In the genomic region with DNA sequence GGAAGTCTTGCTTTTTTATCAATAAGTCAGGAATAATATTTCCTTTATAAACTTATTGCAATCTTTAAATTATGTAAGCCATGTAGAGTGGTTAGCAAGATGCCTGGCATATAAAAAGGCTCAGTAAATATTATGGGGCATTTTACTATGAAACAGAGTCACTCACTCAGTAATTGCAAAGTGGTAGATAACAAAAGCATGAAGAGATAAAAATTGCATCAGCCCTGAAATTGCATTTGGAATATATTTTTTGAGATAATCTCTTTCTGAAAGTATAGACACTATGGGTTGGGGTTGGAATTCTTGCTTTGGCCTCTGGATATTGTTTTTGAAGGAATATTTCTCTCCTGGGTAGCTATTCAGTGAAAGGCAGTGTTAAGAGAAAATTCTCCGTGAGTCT, we compare ENCODE assay signal across 25 cellular contexts.
"Had no signal": no experiment of that assay in that cellular context is flagged by ENCODE, and none has a peak within 500 bp of the region (broad histone marks: within the 10 kb centered on the region; RNA-seq: fewer than 3 reads in every experiment).

No MANE protein-coding gene starts in this region.

- H3K4me1 Mint-ChIP-seq: naive B cell; naive thymus-derived CD8-positive, alpha-beta T cell had no signal

- H3K27ac ChIP-seq: epithelial cell of prostate, esophagus squamous epithelium, gastrocnemius medialis, heart right ventricle, left lung, lower lobe of right lung had no signal

- H3K27ac Mint-ChIP-seq: dendritic cell treated with granulocyte-macrophage colony-stimulating factor and Interleukin-4, amounts not matched to agents 40 ng/mL and 50 ng/mL, for 4 days; effector memory CD8-positive, alpha-beta T cell; endodermal cell; mesothelial cell of epicardium; naive B cell; naive thymus-derived CD8-positive, alpha-beta T cell had no signal

- H3K4me3 ChIP-seq: esophagus squamous epithelium, gastrocnemius medialis, heart right ventricle, left lung, lower lobe of right lung, mucosa of descending colon had no signal

- H3K27me3 Mint-ChIP-seq: dendritic cell treated with granulocyte-macrophage colony-stimulating factor and Interleukin-4, amounts not matched to agents 40 ng/mL and 50 ng/mL, for 4 days; effector memory CD8-positive, alpha-beta T cell had no signal

- DNase-seq: cortex of kidney; effector CD8-positive, alpha-beta T cell; effector memory CD8-positive, alpha-beta T cell; endodermal cell; erythroblast; esophagus squamous epithelium; foreskin fibroblast; foreskin melanocyte; gastrocnemius medialis; glutamatergic neuron; head of caudate nucleus; heart right ventricle; hippocampal formation; left cardiac atrium; left lung; left ventricle myocardium superior; lower lobe of right lung; mesenchymal stem cell; mucosa of descending colon; naive B cell; naive thymus-derived CD8-positive, alpha-beta T cell had no signal

- ATAC-seq: effector memory CD8-positive, alpha-beta T cell; esophagus mucosa; gastrocnemius medialis; heart right ventricle; left cardiac atrium; left lung; left ventricle myocardium superior; lower lobe of right lung; mucosa of descending colon; naive thymus-derived CD8-positive, alpha-beta T cell had no signal

- H3K4me3 Mint-ChIP-seq: dendritic cell treated with granulocyte-macrophage colony-stimulating factor and Interleukin-4, amounts not matched to agents 40 ng/mL and 50 ng/mL, for 4 days; effector memory CD8-positive, alpha-beta T cell; endodermal cell; mesothelial cell of epicardium; naive B cell; naive thymus-derived CD8-positive, alpha-beta T cell had no signal

- H3K27me3 ChIP-seq: esophagus squamous epithelium, gastrocnemius medialis, heart right ventricle, left lung had no signal

- H3K9me3 ChIP-seq: esophagus squamous epithelium, gastrocnemius medialis, lower lobe of right lung, mucosa of descending colon had no signal

- H3K36me3 ChIP-seq: esophagus squamous epithelium, gastrocnemius medialis, heart right ventricle, left lung, lower lobe of right lung had no signal

- H3K36me3 Mint-ChIP-seq: mesothelial cell of epicardium; naive B cell; naive thymus-derived CD8-positive, alpha-beta T cell had no signal

- H3K4me1 ChIP-seq: esophagus squamous epithelium, gastrocnemius medialis, heart right ventricle, left lung, lower lobe of right lung had no signal
